In genomic region chr13:109288151-109288709, GRCh38 we compare ENCODE assay signal across 17 cellular contexts.
"Had no signal": no experiment of that assay in that cellular context is flagged by ENCODE, and none has a peak within 500 bp of the region (broad histone marks: within the 10 kb centered on the region; RNA-seq: fewer than 3 reads in every experiment).

No MANE protein-coding gene starts in this region.

- H3K27me3 ChIP-seq: adrenal gland, gastrocnemius medialis, heart right ventricle, pancreas, upper lobe of left lung had no signal

- H3K27ac Mint-ChIP-seq: activated naive CD4-positive, alpha-beta T cell treated with anti-CD3 and anti-CD28 coated beads for 36 hours; activated T-helper 17 cell treated with anti-CD3 and anti-CD28 coated beads, Interleukin-2, amount 50 U/mL, for 72 hours; mesothelial cell of epicardium; nephron progenitor cell; stimulated activated naive CD8-positive, alpha-beta T cell treated with anti-CD3 and anti-CD28 coated beads, Interleukin-15, amount 100 ng/mL, for 72 hours had no signal

- H3K36me3 ChIP-seq: adrenal gland, gastrocnemius medialis, heart right ventricle, pancreas, upper lobe of left lung had no signal

- FAIRE-seq: pancreas had no signal

- H3K4me3 ChIP-seq: adrenal gland, coronary artery, gastrocnemius medialis, heart right ventricle, lung, pancreas, upper lobe of left lung had no signal

- H3K27me3 Mint-ChIP-seq: stimulated activated naive CD8-positive, alpha-beta T cell treated with anti-CD3 and anti-CD28 coated beads, Interleukin-15, amount 100 ng/mL, for 72 hours had no signal

- DNase-seq: activated CD4-positive, alpha-beta T cell treated with anti-CD3 and anti-CD28 coated beads, Interleukin-2, amount 50 U/mL, for 4 hours; activated CD4-positive, CD25-positive, alpha-beta regulatory T cell treated with anti-CD3 and anti-CD28 coated beads, Interleukin-2, amount 50 U/mL, for 72 hours; activated naive CD4-positive, alpha-beta T cell treated with anti-CD3 and anti-CD28 coated beads for 36 hours; adrenal gland; caudate nucleus; gastrocnemius medialis; heart right ventricle; left cardiac atrium; nephron progenitor cell; pancreas; stimulated activated CD4-positive, alpha-beta T cell treated with anti-CD3 and anti-CD28 coated beads, Interleukin-1b, Interleukin-23, amount 100 ng/mL, for 48 hours; stimulated activated naive CD8-positive, alpha-beta T cell treated with anti-CD3 and anti-CD28 coated beads, Interleukin-15, amount 100 ng/mL, for 72 hours; upper lobe of left lung had no signal

- H3K4me3 Mint-ChIP-seq: activated naive CD4-positive, alpha-beta T cell treated with anti-CD3 and anti-CD28 coated beads for 36 hours; activated T-helper 17 cell treated with anti-CD3 and anti-CD28 coated beads, Interleukin-2, amount 50 U/mL, for 72 hours; mesothelial cell of epicardium; nephron progenitor cell; stimulated activated naive CD8-positive, alpha-beta T cell treated with anti-CD3 and anti-CD28 coated beads, Interleukin-15, amount 100 ng/mL, for 72 hours had no signal

- H3K36me3 Mint-ChIP-seq: mesothelial cell of epicardium had no signal

- H3K9me3 ChIP-seq: adrenal gland, gastrocnemius medialis, heart right ventricle, pancreas, upper lobe of left lung had no signal

- H3K4me1 ChIP-seq: adrenal gland, gastrocnemius medialis, pancreas, upper lobe of left lung had no signal

- H3K4me1 Mint-ChIP-seq: activated T-helper 17 cell treated with anti-CD3 and anti-CD28 coated beads, Interleukin-2, amount 50 U/mL, for 72 hours; mesothelial cell of epicardium; stimulated activated naive CD8-positive, alpha-beta T cell treated with anti-CD3 and anti-CD28 coated beads, Interleukin-15, amount 100 ng/mL, for 72 hours had no signal

- ATAC-seq: activated T-helper 17 cell treated with anti-CD3 and anti-CD28 coated beads, Interleukin-2, amount 50 U/mL, for 72 hours; gastrocnemius medialis; left cardiac atrium; pancreas; stimulated activated naive CD8-positive, alpha-beta T cell treated with anti-CD3 and anti-CD28 coated beads, Interleukin-15, amount 100 ng/mL, for 72 hours had no signal

- H3K27ac ChIP-seq: adrenal gland, coronary artery, gastrocnemius medialis, heart right ventricle, pancreas, upper lobe of left lung had no signal

- H3K9me3 Mint-ChIP-seq: activated naive CD4-positive, alpha-beta T cell treated with anti-CD3 and anti-CD28 coated beads for 36 hours; activated T-helper 17 cell treated with anti-CD3 and anti-CD28 coated beads, Interleukin-2, amount 50 U/mL, for 72 hours; mesothelial cell of epicardium; nephron progenitor cell; stimulated activated naive CD8-positive, alpha-beta T cell treated with anti-CD3 and anti-CD28 coated beads, Interleukin-15, amount 100 ng/mL, for 72 hours had no signal
